Comparison of ENCODE assay signal across 26 cellular contexts in the genomic region with DNA sequence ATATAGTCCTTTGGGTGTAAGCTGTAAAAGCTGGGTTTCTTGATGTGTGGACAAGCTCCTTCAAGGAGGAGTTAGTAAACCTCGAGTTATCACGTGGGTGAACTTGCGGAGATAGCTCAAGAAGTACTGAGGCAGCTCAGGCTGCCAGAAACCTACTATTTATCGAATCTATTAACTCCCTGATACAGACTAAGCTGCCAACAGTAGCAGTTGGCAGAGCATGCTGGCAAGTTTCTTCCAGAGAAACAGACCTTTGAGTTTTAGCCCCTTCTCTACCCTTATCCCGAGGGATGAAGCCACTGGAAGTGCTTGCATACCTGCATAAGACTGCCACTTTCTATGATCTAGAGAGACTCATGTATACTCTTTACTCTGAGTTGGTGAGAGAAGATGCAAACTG.
"Had no signal": no experiment of that assay in that cellular context is flagged by ENCODE, and none has a peak within 500 bp of the region (broad histone marks: within the 10 kb centered on the region; RNA-seq: fewer than 3 reads in every experiment).

No MANE protein-coding gene starts in this region.

- DNase-seq: naive B cell; naive thymus-derived CD8-positive, alpha-beta T cell; occipital lobe; ovary; posterior cingulate gyrus; psoas muscle; right cardiac atrium; stimulated activated CD4-positive, alpha-beta T cell treated with anti-CD3 and anti-CD28 coated beads, Interleukin-15, amount 100 ng/mL, for 24 hours; stimulated activated CD4-positive, alpha-beta T cell treated with anti-CD3 and anti-CD28 coated beads, Interleukin-2, amount 100 ng/mL, for 24 hours; stimulated activated CD4-positive, alpha-beta T cell treated with anti-CD3 and anti-CD28 coated beads, Interleukin-2, amount 100 ng/mL, for 48 hours; stimulated activated CD4-positive, alpha-beta T cell treated with anti-CD3 and anti-CD28 coated beads, Interleukin-4, amount 100 ng/mL, for 24 hours; stimulated activated naive B cell treated with anti-CD40 and anti-IgM and Interleukin-4, amounts not matched to agents 10 μg/mL and 1 μg/mL and 100 μg/mL, for 72 hours; stimulated activated naive CD4-positive, alpha-beta T cell treated with Interleukin-2 at 50 U/mL for 16 hours; substantia nigra; testis; tibial artery; transverse colon; upper lobe of right lung; uterus had no signal

- H3K36me3 ChIP-seq: neural progenitor cell, ovary, suprapubic skin, tibial artery, transverse colon, upper lobe of right lung, uterus had no signal

- H3K79me2 ChIP-seq: parathyroid adenoma had no signal

- H3K27ac ChIP-seq: neural progenitor cell, ovary, parathyroid adenoma, psoas muscle, skin epidermis, suprapubic skin, testis, tibial artery, transverse colon, upper lobe of right lung, uterus had no signal

- H3K4me1 ChIP-seq: neural progenitor cell, suprapubic skin, testis, tibial artery, transverse colon, upper lobe of right lung, uterus had no signal

- ATAC-seq: naive thymus-derived CD8-positive, alpha-beta T cell; natural killer cell treated with Interleukin-12 subunit alpha and Interleukin-12 subunit beta and Interleukin-15 and Interleukin-18, amount 100 ng/mL, for 72 hours; psoas muscle; right cardiac atrium; sciatic nerve; stimulated activated effector memory CD8-positive, alpha-beta T cell treated with anti-CD3 and anti-CD28 coated beads, Interleukin-12 subunit alpha, Interleukin-12 subunit beta, amount 100 ng/mL, for 72 hours; stimulated activated naive B cell treated with anti-CD40 and anti-IgM and Interleukin-4, amounts not matched to agents 10 μg/mL and 1 μg/mL and 100 μg/mL, for 72 hours; upper lobe of right lung had no signal

- H3K9ac ChIP-seq: neural progenitor cell, parathyroid adenoma had no signal

- H3K9me3 ChIP-seq: ovary, psoas muscle, suprapubic skin, testis, tibial artery, transverse colon, upper lobe of right lung, uterus had no signal

- H3K4me3 ChIP-seq: neural progenitor cell, ovary, psoas muscle, skin epidermis, suprapubic skin, testis, tibial artery, transverse colon, upper lobe of right lung, uterus had no signal

- H3K4me2 ChIP-seq: neural progenitor cell had no signal

- H3K27me3 ChIP-seq: neural progenitor cell, ovary, suprapubic skin, testis, tibial artery, transverse colon, upper lobe of right lung, uterus had no signal

- H2AFZ ChIP-seq: neural progenitor cell, parathyroid adenoma had no signal
